Comparison of ENCODE assay signal across 11 cellular contexts in genomic region chr5:149646564-149646963, GRCh38.
DNase-seq lines count a peak whose midpoint lies in the region; ATAC-seq and TF ChIP-seq lines count a peak whose summit lies in the region.
"Had no signal": no experiment of that assay in that cellular context is flagged by ENCODE, and none has a peak within 500 bp of the region (broad histone marks: within the 10 kb centered on the region; RNA-seq: fewer than 3 reads in every experiment).

No MANE protein-coding gene starts in this region.

- H3K4me3 Mint-ChIP-seq in activated CD8-positive, alpha-beta T cell treated with anti-CD3 and anti-CD28 coated beads for 36 hours: no peak overlapping the region
- H3K4me3 Mint-ChIP-seq in activated CD8-positive, alpha-beta T cell treated with anti-CD3 and anti-CD28 coated beads, Interleukin-2, amount 10 ng/mL, durations not matched to agents 7 days and 5 days: no peak overlapping the region
- H3K4me3 Mint-ChIP-seq: B cell had no signal

- no peak for TF ChIP-seq POLR2A in erythroblast (IDR thresholded peaks at IDR 0.05; ENCODE audit: low read length)

- H3K36me3 Mint-ChIP-seq in activated CD8-positive, alpha-beta T cell treated with anti-CD3 and anti-CD28 coated beads for 36 hours (ENCODE audit: low read depth): no peaks in the 10 kb centered on the region
- no peaks in the 10 kb centered on the region for H3K36me3 Mint-ChIP-seq in activated CD8-positive, alpha-beta T cell treated with anti-CD3 and anti-CD28 coated beads, Interleukin-2, amount 10 ng/mL, durations not matched to agents 7 days and 5 days (ENCODE audit: low read depth)
- H3K36me3 Mint-ChIP-seq in activated naive CD4-positive, alpha-beta T cell treated with anti-CD3 and anti-CD28 coated beads, Interleukin-2, amount 50 U/mL, for 72 hours: no peaks in the 10 kb centered on the region
- H3K36me3 Mint-ChIP-seq: naive B cell had no signal

- intact Hi-C loops in activated CD8-positive, alpha-beta T cell treated with anti-CD3 and anti-CD28 coated beads for 36 hours (cut with micrococcal nuclease): no loop called here

- no peak overlapping the region for H3K27ac Mint-ChIP-seq in activated CD8-positive, alpha-beta T cell treated with anti-CD3 and anti-CD28 coated beads for 36 hours
- no peak overlapping the region for H3K27ac Mint-ChIP-seq in activated CD8-positive, alpha-beta T cell treated with anti-CD3 and anti-CD28 coated beads, Interleukin-2, amount 10 ng/mL, durations not matched to agents 7 days and 5 days
- peak overlapping the region; percentile 16 to 34 for H3K27ac Mint-ChIP-seq in activated naive CD4-positive, alpha-beta T cell treated with anti-CD3 and anti-CD28 coated beads, Interleukin-2, amount 50 U/mL, for 72 hours
- H3K27ac Mint-ChIP-seq: B cell, naive B cell had no signal

- no peaks in the 10 kb centered on the region for H3K27me3 Mint-ChIP-seq in activated CD8-positive, alpha-beta T cell treated with anti-CD3 and anti-CD28 coated beads for 36 hours
- H3K27me3 Mint-ChIP-seq in activated CD8-positive, alpha-beta T cell treated with anti-CD3 and anti-CD28 coated beads, Interleukin-2, amount 10 ng/mL, durations not matched to agents 7 days and 5 days (ENCODE audit: low read depth): no peaks in the 10 kb centered on the region
- H3K27me3 Mint-ChIP-seq: B cell, naive B cell had no signal

- peak; percentile 77 for DNase-seq in activated CD8-positive, alpha-beta T cell treated with anti-CD3 and anti-CD28 coated beads for 36 hours
- no peak for DNase-seq in activated CD8-positive, alpha-beta T cell treated with anti-CD3 and anti-CD28 coated beads, Interleukin-2, amount 10 ng/mL, durations not matched to agents 7 days and 5 days
- peak; percentile 37 for DNase-seq in NCI-H146 treated with DMSO at 0.1 percent for 48 hours (lab: John Stamatoyannopoulos, UW; ENCODE audit: unreplicated experiment)
- no peak for DNase-seq in activated naive CD4-positive, alpha-beta T cell treated with anti-CD3 and anti-CD28 coated beads, Interleukin-2, amount 50 U/mL, for 72 hours (ENCODE audit: low spot score in 2 of 2)
- DNase-seq in renal cortical epithelial cell (ENCODE audit: low read depth): peak; percentile 68
- DNase-seq in iPS-NIHi7 (ENCODE audit: extremely low spot score): no peak
- DNase-seq in erythroblast (lab: John Stamatoyannopoulos, UW): no peak
- DNase-seq: naive B cell, NCI-H2171 had no signal

- TF ChIP-seq CTCF in activated CD8-positive, alpha-beta T cell treated with anti-CD3 and anti-CD28 coated beads for 36 hours (IDR thresholded peaks at IDR 0.05): no peak

- CTCF ChIA-PET in activated CD8-positive, alpha-beta T cell treated with anti-CD3 and anti-CD28 coated beads for 36 hours (lab: Charles Lee): interaction anchor here (0.7 to 2.1 kb wide), 3 partner anchors 10 to 344 kb away, joined by 3 to 6 read pairs (median 6); no protein-coding TSS in a partner anchor
- CTCF ChIA-PET in activated CD8-positive, alpha-beta T cell treated with anti-CD3 and anti-CD28 coated beads, Interleukin-2, amount 10 ng/mL, durations not matched to agents 7 days and 5 days (lab: Charles Lee): interaction anchor here (1.1 to 2.1 kb wide), 2 partner anchors 10 to 188 kb away, joined by 3 to 7 read pairs; no protein-coding TSS in a partner anchor

- peaks cover 8% of the 10 kb centered on the region for H3K4me1 Mint-ChIP-seq in activated CD8-positive, alpha-beta T cell treated with anti-CD3 and anti-CD28 coated beads for 36 hours (ENCODE audit: low read depth)
- no peaks in the 10 kb centered on the region for H3K4me1 Mint-ChIP-seq in activated CD8-positive, alpha-beta T cell treated with anti-CD3 and anti-CD28 coated beads, Interleukin-2, amount 10 ng/mL, durations not matched to agents 7 days and 5 days (ENCODE audit: low read depth)
- H3K4me1 Mint-ChIP-seq: B cell, naive B cell had no signal

- H3K9me3 Mint-ChIP-seq in activated CD8-positive, alpha-beta T cell treated with anti-CD3 and anti-CD28 coated beads for 36 hours: no peaks in the 10 kb centered on the region
- no peaks in the 10 kb centered on the region for H3K9me3 Mint-ChIP-seq in activated CD8-positive, alpha-beta T cell treated with anti-CD3 and anti-CD28 coated beads, Interleukin-2, amount 10 ng/mL, durations not matched to agents 7 days and 5 days (ENCODE audit: insufficient read depth)
- H3K9me3 Mint-ChIP-seq in activated naive CD4-positive, alpha-beta T cell treated with anti-CD3 and anti-CD28 coated beads, Interleukin-2, amount 50 U/mL, for 72 hours: no peaks in the 10 kb centered on the region
- H3K9me3 Mint-ChIP-seq: naive B cell had no signal

- peak; percentile 57 for ATAC-seq in activated CD8-positive, alpha-beta T cell treated with anti-CD3 and anti-CD28 coated beads for 36 hours
- no peak for ATAC-seq in activated CD8-positive, alpha-beta T cell treated with anti-CD3 and anti-CD28 coated beads, Interleukin-2, amount 10 ng/mL, durations not matched to agents 7 days and 5 days
- ATAC-seq in activated naive CD4-positive, alpha-beta T cell treated with anti-CD3 and anti-CD28 coated beads, Interleukin-2, amount 50 U/mL, for 72 hours: peak in 1 of 2 donors; percentile 15
- no peak for ATAC-seq in HG03565 (IDR thresholded peaks at IDR 0.05; ENCODE audit: unreplicated experiment)

- POLR2A ChIA-PET in activated CD8-positive, alpha-beta T cell treated with anti-CD3 and anti-CD28 coated beads for 36 hours (lab: Charles Lee): interaction anchor here (1.0 kb wide), 1 partner anchor 83 kb away, joined by 3 read pairs; the partner anchor contains the start of gene PPARGC1B
- POLR2A ChIA-PET in activated CD8-positive, alpha-beta T cell treated with anti-CD3 and anti-CD28 coated beads, Interleukin-2, amount 10 ng/mL, durations not matched to agents 7 days and 5 days (lab: Charles Lee): no interaction called here

Comparison
In these comparisons a context has a peak if more than half of its experiments do, and no peak if none do; other contexts are left out.
1. DNase-seq: peak in activated CD8-positive, alpha-beta T cell treated with anti-CD3 and anti-CD28 coated beads for 36 hours (single experiment), NCI-H146 treated with DMSO at 0.1 percent for 48 hours (single experiment) and renal cortical epithelial cell (single experiment); none in activated CD8-positive, alpha-beta T cell treated with anti-CD3 and anti-CD28 coated beads, Interleukin-2, amount 10 ng/mL, durations not matched to agents 7 days and 5 days (single experiment), activated naive CD4-positive, alpha-beta T cell treated with anti-CD3 and anti-CD28 coated beads, Interleukin-2, amount 50 U/mL, for 72 hours (0 of 2), iPS-NIHi7 (single experiment) and erythroblast (0 of 2).
2. H3K27ac Mint-ChIP-seq: peak in activated naive CD4-positive, alpha-beta T cell treated with anti-CD3 and anti-CD28 coated beads, Interleukin-2, amount 50 U/mL, for 72 hours (2 of 2); none in activated CD8-positive, alpha-beta T cell treated with anti-CD3 and anti-CD28 coated beads for 36 hours (single experiment) and activated CD8-positive, alpha-beta T cell treated with anti-CD3 and anti-CD28 coated beads, Interleukin-2, amount 10 ng/mL, durations not matched to agents 7 days and 5 days (single experiment).